Comparison of ENCODE assay signal across 1 cellular context in genomic region chr17:27282054-27282501, GRCh38.
TF ChIP-seq lines count a peak whose summit lies in the region.

No MANE protein-coding gene starts in this region.

TF ChIP-seq in GM12878, 131 proteins besides CTCF, POLR2A, EP300 and RAD21 (continued from another document):
- TF ChIP-seq MLLT1 (IDR thresholded peaks at IDR 0.05) (no peak), MTA2 (IDR thresholded peaks at IDR 0.05; ENCODE audit: low read depth) (peak; percentile 68), ATF7 (IDR thresholded peaks at IDR 0.05; ENCODE audit: low read depth) (peak; percentile 68; the same call in 1 of the 2 replicates)
